ENCODE assay signal across 1 cellular context in the genomic region with DNA sequence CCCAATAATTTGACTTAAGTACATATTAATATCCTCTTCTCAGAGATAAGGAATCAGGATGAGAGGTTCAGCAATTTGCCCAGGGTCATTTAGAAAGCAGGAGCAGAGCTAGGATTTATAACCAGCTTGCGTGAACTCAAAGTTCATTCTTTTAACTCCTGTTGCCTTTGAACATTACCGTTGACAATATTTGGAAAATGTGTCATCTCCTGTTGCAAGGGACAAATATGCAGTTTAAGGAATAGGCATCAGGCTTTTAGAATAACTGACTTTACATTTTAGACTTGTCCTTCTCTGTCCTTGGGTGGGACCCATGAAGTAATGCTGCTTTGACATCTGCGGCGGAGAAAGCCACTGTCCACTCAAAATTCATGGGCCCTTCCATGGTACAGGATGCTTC.
TF ChIP-seq lines count a peak whose summit lies in the region.

No MANE protein-coding gene starts in this region.

TF ChIP-seq in HepG2, 621 proteins besides CTCF, POLR2A, EP300 and RAD21 (continued from another document and continues in another):
- TF ChIP-seq, protein P1, sequence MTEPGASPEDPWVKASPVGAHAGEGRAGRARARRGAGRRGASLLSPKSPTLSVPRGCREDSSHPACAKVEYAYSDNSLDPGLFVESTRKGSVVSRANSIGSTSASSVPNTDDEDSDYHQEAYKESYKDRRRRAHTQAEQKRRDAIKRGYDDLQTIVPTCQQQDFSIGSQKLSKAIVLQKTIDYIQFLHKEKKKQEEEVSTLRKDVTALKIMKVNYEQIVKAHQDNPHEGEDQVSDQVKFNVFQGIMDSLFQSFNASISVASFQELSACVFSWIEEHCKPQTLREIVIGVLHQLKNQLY (CRISPR knock-in tag; IDR thresholded peaks at IDR 0.05) = 0 out of 2 replicates have a peak, but pooled peaks have one; percentile 24
- peak; percentile 45 for TF ChIP-seq NR2F6 (IDR thresholded peaks at IDR 0.05)
- TF ChIP-seq NR2F6 (CRISPR knock-in tag; IDR thresholded peaks at IDR 0.05) = peak; percentile 42; the same call in 1 of the 2 replicates
- no peak for TF ChIP-seq SOX6 (IDR thresholded peaks at IDR 0.05)
- peak; percentile 70; the same call in 1 of the 2 replicates for TF ChIP-seq SOX6 (CRISPR knock-in tag; IDR thresholded peaks at IDR 0.05)
- 0 out of 2 replicates have a peak, but pooled peaks have one; percentile 39 for TF ChIP-seq KLF6 (CRISPR knock-in tag; IDR thresholded peaks at IDR 0.05)
- TF ChIP-seq SPEN (CRISPR knock-in tag; IDR thresholded peaks at IDR 0.05; ENCODE audit: low read depth) = no peak
- TF ChIP-seq TBX3 (IDR thresholded peaks at IDR 0.05; ENCODE audit: borderline replicate concordance) = peak; percentile 23; the same call in 1 of the 2 replicates
- TF ChIP-seq KLF16 (CRISPR knock-in tag; IDR thresholded peaks at IDR 0.05) = peak in 1 of 2 experiments; percentile 82; a peak in 2 of 4 replicates
- TF ChIP-seq, protein P2, sequence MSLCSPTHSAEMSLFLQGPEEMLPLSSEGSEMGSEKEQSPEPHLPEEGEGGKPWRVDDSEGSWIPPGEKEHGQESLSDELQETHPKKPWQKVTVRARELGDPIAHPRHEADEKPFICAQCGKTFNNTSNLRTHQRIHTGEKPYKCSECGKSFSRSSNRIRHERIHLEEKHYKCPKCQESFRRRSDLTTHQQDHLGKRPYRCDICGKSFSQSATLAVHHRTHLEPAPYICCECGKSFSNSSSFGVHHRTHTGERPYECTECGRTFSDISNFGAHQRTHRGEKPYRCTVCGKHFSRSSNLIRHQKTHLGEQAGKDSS (CRISPR knock-in tag; IDR thresholded peaks at IDR 0.05; ENCODE audit: borderline replicate concordance, low read depth) = no peak
- TF ChIP-seq, protein P3, sequence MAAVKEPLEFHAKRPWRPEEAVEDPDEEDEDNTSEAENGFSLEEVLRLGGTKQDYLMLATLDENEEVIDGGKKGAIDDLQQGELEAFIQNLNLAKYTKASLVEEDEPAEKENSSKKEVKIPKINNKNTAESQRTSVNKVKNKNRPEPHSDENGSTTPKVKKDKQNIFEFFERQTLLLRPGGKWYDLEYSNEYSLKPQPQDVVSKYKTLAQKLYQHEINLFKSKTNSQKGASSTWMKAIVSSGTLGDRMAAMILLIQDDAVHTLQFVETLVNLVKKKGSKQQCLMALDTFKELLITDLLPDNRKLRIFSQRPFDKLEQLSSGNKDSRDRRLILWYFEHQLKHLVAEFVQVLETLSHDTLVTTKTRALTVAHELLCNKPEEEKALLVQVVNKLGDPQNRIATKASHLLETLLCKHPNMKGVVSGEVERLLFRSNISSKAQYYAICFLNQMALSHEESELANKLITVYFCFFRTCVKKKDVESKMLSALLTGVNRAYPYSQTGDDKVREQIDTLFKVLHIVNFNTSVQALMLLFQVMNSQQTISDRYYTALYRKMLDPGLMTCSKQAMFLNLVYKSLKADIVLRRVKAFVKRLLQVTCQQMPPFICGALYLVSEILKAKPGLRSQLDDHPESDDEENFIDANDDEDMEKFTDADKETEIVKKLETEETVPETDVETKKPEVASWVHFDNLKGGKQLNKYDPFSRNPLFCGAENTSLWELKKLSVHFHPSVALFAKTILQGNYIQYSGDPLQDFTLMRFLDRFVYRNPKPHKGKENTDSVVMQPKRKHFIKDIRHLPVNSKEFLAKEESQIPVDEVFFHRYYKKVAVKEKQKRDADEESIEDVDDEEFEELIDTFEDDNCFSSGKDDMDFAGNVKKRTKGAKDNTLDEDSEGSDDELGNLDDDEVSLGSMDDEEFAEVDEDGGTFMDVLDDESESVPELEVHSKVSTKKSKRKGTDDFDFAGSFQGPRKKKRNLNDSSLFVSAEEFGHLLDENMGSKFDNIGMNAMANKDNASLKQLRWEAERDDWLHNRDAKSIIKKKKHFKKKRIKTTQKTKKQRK (IDR thresholded peaks at IDR 0.05; ENCODE audit: low read length) = no peak
- TF ChIP-seq GATAD2A (CRISPR knock-in tag; IDR thresholded peaks at IDR 0.05) = peak; percentile 90
- TF ChIP-seq ZBTB1 (CRISPR knock-in tag; IDR thresholded peaks at IDR 0.05; ENCODE audit: borderline replicate concordance) = no peak
- peak; percentile 94 for TF ChIP-seq JUND (CRISPR knock-in tag; IDR thresholded peaks at IDR 0.05)
- TF ChIP-seq GFI1 (CRISPR knock-in tag; IDR thresholded peaks at IDR 0.05; ENCODE audit: borderline replicate concordance) = 0 out of 2 replicates have a peak, but pooled peaks have one; percentile 19
- no peak for TF ChIP-seq ZNF451 (CRISPR knock-in tag; IDR thresholded peaks at IDR 0.05)
- TF ChIP-seq HMG20A (CRISPR knock-in tag; IDR thresholded peaks at IDR 0.05; ENCODE audit: borderline replicate concordance) = peak; percentile 91; the same call in 1 of the 2 replicates
- peak; percentile 62; the same call in 1 of the 2 replicates for TF ChIP-seq ZNF331 (CRISPR knock-in tag; IDR thresholded peaks at IDR 0.05)
- TF ChIP-seq ZNF737 (CRISPR knock-in tag; IDR thresholded peaks at IDR 0.05; ENCODE audit: borderline replicate concordance) = no peak
- no peak for TF ChIP-seq ZNF720 (CRISPR knock-in tag; IDR thresholded peaks at IDR 0.05)
- no peak for TF ChIP-seq MAF1 (CRISPR knock-in tag; IDR thresholded peaks at IDR 0.05; ENCODE audit: borderline replicate concordance)
- no peak for TF ChIP-seq TOE1 (CRISPR knock-in tag; IDR thresholded peaks at IDR 0.05)
- no peak for TF ChIP-seq HNRNPL (IDR thresholded peaks at IDR 0.05; ENCODE audit: low read depth, low read length)
- no peak for TF ChIP-seq PTBP1 (IDR thresholded peaks at IDR 0.05; ENCODE audit: low read depth, low read length, poor library complexity, severe bottlenecking)
- TF ChIP-seq ZNF652 (CRISPR knock-in tag; IDR thresholded peaks at IDR 0.05; ENCODE audit: borderline replicate concordance, low read depth) = peak; percentile 65; the same call in 1 of the 2 replicates
- TF ChIP-seq FIP1L1 (IDR thresholded peaks at IDR 0.05; ENCODE audit: borderline replicate concordance, insufficient read depth, low read depth, low read length) = no peak
- TF ChIP-seq, protein P4, sequence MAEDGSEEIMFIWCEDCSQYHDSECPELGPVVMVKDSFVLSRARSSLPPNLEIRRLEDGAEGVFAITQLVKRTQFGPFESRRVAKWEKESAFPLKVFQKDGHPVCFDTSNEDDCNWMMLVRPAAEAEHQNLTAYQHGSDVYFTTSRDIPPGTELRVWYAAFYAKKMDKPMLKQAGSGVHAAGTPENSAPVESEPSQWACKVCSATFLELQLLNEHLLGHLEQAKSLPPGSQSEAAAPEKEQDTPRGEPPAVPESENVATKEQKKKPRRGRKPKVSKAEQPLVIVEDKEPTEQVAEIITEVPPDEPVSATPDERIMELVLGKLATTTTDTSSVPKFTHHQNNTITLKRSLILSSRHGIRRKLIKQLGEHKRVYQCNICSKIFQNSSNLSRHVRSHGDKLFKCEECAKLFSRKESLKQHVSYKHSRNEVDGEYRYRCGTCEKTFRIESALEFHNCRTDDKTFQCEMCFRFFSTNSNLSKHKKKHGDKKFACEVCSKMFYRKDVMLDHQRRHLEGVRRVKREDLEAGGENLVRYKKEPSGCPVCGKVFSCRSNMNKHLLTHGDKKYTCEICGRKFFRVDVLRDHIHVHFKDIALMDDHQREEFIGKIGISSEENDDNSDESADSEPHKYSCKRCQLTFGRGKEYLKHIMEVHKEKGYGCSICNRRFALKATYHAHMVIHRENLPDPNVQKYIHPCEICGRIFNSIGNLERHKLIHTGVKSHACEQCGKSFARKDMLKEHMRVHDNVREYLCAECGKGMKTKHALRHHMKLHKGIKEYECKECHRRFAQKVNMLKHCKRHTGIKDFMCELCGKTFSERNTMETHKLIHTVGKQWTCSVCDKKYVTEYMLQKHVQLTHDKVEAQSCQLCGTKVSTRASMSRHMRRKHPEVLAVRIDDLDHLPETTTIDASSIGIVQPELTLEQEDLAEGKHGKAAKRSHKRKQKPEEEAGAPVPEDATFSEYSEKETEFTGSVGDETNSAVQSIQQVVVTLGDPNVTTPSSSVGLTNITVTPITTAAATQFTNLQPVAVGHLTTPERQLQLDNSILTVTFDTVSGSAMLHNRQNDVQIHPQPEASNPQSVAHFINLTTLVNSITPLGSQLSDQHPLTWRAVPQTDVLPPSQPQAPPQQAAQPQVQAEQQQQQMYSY (CRISPR knock-in tag; IDR thresholded peaks at IDR 0.05) = no peak
- TF ChIP-seq, protein P5, sequence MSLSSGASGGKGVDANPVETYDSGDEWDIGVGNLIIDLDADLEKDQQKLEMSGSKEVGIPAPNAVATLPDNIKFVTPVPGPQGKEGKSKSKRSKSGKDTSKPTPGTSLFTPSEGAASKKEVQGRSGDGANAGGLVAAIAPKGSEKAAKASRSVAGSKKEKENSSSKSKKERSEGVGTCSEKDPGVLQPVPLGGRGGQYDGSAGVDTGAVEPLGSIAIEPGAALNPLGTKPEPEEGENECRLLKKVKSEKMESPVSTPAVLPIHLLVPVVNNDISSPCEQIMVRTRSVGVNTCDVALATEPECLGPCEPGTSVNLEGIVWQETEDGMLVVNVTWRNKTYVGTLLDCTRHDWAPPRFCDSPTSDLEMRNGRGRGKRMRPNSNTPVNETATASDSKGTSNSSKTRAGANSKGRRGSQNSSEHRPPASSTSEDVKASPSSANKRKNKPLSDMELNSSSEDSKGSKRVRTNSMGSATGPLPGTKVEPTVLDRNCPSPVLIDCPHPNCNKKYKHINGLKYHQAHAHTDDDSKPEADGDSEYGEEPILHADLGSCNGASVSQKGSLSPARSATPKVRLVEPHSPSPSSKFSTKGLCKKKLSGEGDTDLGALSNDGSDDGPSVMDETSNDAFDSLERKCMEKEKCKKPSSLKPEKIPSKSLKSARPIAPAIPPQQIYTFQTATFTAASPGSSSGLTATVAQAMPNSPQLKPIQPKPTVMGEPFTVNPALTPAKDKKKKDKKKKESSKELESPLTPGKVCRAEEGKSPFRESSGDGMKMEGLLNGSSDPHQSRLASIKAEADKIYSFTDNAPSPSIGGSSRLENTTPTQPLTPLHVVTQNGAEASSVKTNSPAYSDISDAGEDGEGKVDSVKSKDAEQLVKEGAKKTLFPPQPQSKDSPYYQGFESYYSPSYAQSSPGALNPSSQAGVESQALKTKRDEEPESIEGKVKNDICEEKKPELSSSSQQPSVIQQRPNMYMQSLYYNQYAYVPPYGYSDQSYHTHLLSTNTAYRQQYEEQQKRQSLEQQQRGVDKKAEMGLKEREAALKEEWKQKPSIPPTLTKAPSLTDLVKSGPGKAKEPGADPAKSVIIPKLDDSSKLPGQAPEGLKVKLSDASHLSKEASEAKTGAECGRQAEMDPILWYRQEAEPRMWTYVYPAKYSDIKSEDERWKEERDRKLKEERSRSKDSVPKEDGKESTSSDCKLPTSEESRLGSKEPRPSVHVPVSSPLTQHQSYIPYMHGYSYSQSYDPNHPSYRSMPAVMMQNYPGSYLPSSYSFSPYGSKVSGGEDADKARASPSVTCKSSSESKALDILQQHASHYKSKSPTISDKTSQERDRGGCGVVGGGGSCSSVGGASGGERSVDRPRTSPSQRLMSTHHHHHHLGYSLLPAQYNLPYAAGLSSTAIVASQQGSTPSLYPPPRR (CRISPR knock-in tag; IDR thresholded peaks at IDR 0.05; ENCODE audit: borderline replicate concordance) = peak; percentile 74; the same call in 1 of the 2 replicates
- TF ChIP-seq MAFF (IDR thresholded peaks at IDR 0.05; ENCODE audit: low read depth, low read length) = peak; percentile 47
- peak; percentile 95 for TF ChIP-seq ESRRA (CRISPR knock-in tag; IDR thresholded peaks at IDR 0.05; ENCODE audit: low read depth)
- no peak for TF ChIP-seq RFX3 (CRISPR knock-in tag; IDR thresholded peaks at IDR 0.05)
- TF ChIP-seq, protein P6, sequence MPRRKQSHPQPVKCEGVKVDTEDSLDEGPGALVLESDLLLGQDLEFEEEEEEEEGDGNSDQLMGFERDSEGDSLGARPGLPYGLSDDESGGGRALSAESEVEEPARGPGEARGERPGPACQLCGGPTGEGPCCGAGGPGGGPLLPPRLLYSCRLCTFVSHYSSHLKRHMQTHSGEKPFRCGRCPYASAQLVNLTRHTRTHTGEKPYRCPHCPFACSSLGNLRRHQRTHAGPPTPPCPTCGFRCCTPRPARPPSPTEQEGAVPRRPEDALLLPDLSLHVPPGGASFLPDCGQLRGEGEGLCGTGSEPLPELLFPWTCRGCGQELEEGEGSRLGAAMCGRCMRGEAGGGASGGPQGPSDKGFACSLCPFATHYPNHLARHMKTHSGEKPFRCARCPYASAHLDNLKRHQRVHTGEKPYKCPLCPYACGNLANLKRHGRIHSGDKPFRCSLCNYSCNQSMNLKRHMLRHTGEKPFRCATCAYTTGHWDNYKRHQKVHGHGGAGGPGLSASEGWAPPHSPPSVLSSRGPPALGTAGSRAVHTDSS (CRISPR knock-in tag; conservative IDR thresholded peaks at IDR 0.05) = no peak
- no peak for TF ChIP-seq NKX3-1 (CRISPR knock-in tag; IDR thresholded peaks at IDR 0.05)
- TF ChIP-seq ZNF781 (CRISPR knock-in tag; IDR thresholded peaks at IDR 0.05; ENCODE audit: borderline replicate concordance, not compliant biosample characterization) = no peak
- peak; percentile 15; the same call in 1 of the 2 replicates for TF ChIP-seq ZBTB7B (CRISPR knock-in tag; IDR thresholded peaks at IDR 0.05)
- no peak for TF ChIP-seq NR2F2 (IDR thresholded peaks at IDR 0.05; ENCODE audit: borderline replicate concordance, low read depth)
- TF ChIP-seq MAFK (conservative IDR thresholded peaks at IDR 0.05 in 1 of 2, IDR thresholded peaks at IDR 0.05 in 1 of 2; ENCODE audit: low read length in 2 of 2) = peak; percentile 53 to 57
- no peak for TF ChIP-seq ZNF501 (CRISPR knock-in tag; IDR thresholded peaks at IDR 0.05)
- TF ChIP-seq ZNF431 (CRISPR knock-in tag; IDR thresholded peaks at IDR 0.05; ENCODE audit: borderline replicate concordance, low read depth) = no peak
- TF ChIP-seq GATA4 (IDR thresholded peaks at IDR 0.05; ENCODE audit: borderline replicate concordance, low read depth) = peak; percentile 77; the same call in 1 of the 2 replicates
- TF ChIP-seq, protein P7, sequence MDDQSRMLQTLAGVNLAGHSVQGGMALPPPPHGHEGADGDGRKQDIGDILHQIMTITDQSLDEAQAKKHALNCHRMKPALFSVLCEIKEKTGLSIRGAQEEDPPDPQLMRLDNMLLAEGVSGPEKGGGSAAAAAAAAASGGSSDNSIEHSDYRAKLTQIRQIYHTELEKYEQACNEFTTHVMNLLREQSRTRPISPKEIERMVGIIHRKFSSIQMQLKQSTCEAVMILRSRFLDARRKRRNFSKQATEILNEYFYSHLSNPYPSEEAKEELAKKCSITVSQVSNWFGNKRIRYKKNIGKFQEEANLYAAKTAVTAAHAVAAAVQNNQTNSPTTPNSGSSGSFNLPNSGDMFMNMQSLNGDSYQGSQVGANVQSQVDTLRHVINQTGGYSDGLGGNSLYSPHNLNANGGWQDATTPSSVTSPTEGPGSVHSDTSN (CRISPR knock-in tag; IDR thresholded peaks at IDR 0.05; ENCODE audit: borderline replicate concordance) = no peak
- no peak for TF ChIP-seq STAT5B (CRISPR knock-in tag; IDR thresholded peaks at IDR 0.05)
- TF ChIP-seq PHF21A (CRISPR knock-in tag; IDR thresholded peaks at IDR 0.05) = peak; percentile 71
- TF ChIP-seq, protein P8, sequence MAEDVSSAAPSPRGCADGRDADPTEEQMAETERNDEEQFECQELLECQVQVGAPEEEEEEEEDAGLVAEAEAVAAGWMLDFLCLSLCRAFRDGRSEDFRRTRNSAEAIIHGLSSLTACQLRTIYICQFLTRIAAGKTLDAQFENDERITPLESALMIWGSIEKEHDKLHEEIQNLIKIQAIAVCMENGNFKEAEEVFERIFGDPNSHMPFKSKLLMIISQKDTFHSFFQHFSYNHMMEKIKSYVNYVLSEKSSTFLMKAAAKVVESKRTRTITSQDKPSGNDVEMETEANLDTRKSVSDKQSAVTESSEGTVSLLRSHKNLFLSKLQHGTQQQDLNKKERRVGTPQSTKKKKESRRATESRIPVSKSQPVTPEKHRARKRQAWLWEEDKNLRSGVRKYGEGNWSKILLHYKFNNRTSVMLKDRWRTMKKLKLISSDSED (CRISPR knock-in tag; IDR thresholded peaks at IDR 0.05) = no peak
- TF ChIP-seq TCF7L2 (IDR thresholded peaks at IDR 0.05; ENCODE audit: low read depth, low read length) = peak; percentile 58; the same call in 1 of the 2 replicates
- no peak for TF ChIP-seq DMAP1 (CRISPR knock-in tag; IDR thresholded peaks at IDR 0.05)
